8 cellular contexts compared by ENCODE assay signal in the genomic region with DNA sequence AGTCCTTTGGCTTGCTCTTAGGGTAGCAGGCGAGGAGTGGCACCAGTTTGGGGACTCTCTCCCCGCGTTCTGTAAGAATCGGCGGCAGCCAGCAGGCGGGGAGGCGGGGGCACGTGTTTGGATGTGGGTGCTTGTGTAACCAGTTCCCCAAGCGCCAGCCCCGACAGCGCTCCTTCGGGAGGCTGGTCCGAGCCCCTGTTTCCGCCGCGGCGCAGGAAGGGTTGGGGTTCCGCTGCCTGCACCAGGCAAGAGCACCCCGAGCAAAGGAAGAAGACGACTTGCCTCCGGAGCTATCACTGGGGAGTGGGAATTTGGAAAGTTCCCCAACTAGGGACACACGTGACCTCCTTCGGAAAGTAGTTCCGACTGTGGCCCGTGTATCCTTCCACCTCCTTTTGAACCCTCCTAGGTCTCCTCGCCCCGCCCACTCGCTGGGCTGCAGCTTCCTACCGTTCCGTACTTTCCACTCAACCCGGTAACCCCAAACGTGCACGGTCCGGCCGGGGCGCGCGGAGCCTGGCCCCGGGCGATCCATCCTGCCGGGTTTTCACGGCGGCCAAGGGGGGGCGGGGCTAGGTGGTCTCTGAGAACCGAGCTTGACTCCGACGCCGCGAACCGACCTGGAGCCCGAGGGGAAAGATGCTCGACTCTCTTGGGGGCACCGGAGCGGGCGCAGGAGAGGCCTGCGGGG. TPM values are rescaled to one million over a fixed set of nuclear protein-coding genes. Genes with fewer than 3 reads are reported as not detected.
DNase-seq lines count a peak whose midpoint lies in the region; ATAC-seq and TF ChIP-seq lines count a peak whose summit lies in the region.

No MANE protein-coding gene starts in this region.

- peaks cover 34% of the 10 kb centered on the region for H3K79me2 ChIP-seq in OCI-LY1 (ENCODE audit: insufficient read depth, low read length)

- H3K4me2 ChIP-seq in OCI-LY1 (ENCODE audit: low read length), result peak overlapping the region; percentile 92

- DNase-seq in CD1c-positive myeloid dendritic cell (ENCODE audit: extremely low spot score) (peak; percentile 97), activated T-cell treated with anti-CD3 and anti-CD28 coated beads for 48 hours (ENCODE audit: low read depth) (peak; percentile 89), epithelial cell of prostate (ENCODE audit: low read depth, low spot score) (peak; percentile 84)
- peak; percentile 84 to 86 for DNase-seq in stimulated activated CD8-positive, alpha-beta memory T cell treated with anti-CD3 and anti-CD28 coated beads, Interleukin-2, amount 100 ng/mL, for 1 hour (ENCODE audit: low read depth in 2 of 2)

- ATAC-seq in HG03432 (IDR thresholded peaks at IDR 0.05; ENCODE audit: unreplicated experiment), result peak; percentile 59

- H3K4me1 ChIP-seq in OCI-LY1 (ENCODE audit: insufficient read depth, low read length, severe bottlenecking) (peaks cover 20% of the 10 kb centered on the region), mononuclear cell (ENCODE audit: insufficient read depth, low read length) (peaks cover 19% of the 10 kb centered on the region)

- peaks cover 22% of the 10 kb centered on the region; the same call in 1 of the 2 replicates for H3K36me3 ChIP-seq in OCI-LY1 (ENCODE audit: insufficient read depth, low read length)

- peak; percentile 95 for TF ChIP-seq POLR2A in GM19099 (IDR thresholded peaks at IDR 0.05; ENCODE audit: extremely low read depth, insufficient read length, low read depth)

- peak overlapping the region; percentile 98 for H3K27ac ChIP-seq in OCI-LY1 (ENCODE audit: low read depth, low read length, poor library complexity, severe bottlenecking)
- H3K27ac ChIP-seq in epithelial cell of prostate, result peak overlapping the region; percentile 96

- no peaks in the 10 kb centered on the region for H3K9me3 ChIP-seq in OCI-LY1 (ENCODE audit: low read length)
- H3K9me3 ChIP-seq in mononuclear cell (ENCODE audit: low read depth, low read length), result no peaks in the 10 kb centered on the region

- TF ChIP-seq CTCF in OCI-LY1 (IDR thresholded peaks at IDR 0.05; ENCODE audit: low read length), result no peak

- no peaks in the 10 kb centered on the region for H3K27me3 ChIP-seq in OCI-LY1 (ENCODE audit: insufficient read depth, low read length)
- no peaks in the 10 kb centered on the region for H3K27me3 ChIP-seq in mononuclear cell (ENCODE audit: insufficient read depth, low read length)

- H3F3A ChIP-seq in OCI-LY1 (ENCODE audit: insufficient read depth, low read length), result no peaks in the 10 kb centered on the region

- H3K4me3 ChIP-seq in OCI-LY1 (ENCODE audit: low read depth, low read length, poor library complexity, severe bottlenecking), result peak overlapping the region; percentile 99
- H3K4me3 ChIP-seq in mononuclear cell (ENCODE audit: low read length), result peak overlapping the region; percentile 86

- H4K20me1 ChIP-seq in OCI-LY1 (ENCODE audit: insufficient read depth, low read length), result no peaks in the 10 kb centered on the region

- H2AFZ ChIP-seq in OCI-LY1 (ENCODE audit: low read length), result no peak overlapping the region

- H3K9ac ChIP-seq in OCI-LY1 (ENCODE audit: low read length), result peak overlapping the region; percentile 100

- H3K9me2 ChIP-seq in OCI-LY1 (ENCODE audit: low read depth, low read length), result no peaks in the 10 kb centered on the region

RNA-seq across cellular contexts. Expression of gene KLLN, which starts 1.2 kb away (rescaled TPM):
- 0.84 TPM for total RNA-seq in mononuclear cell

RNA-seq across cellular contexts. Expression of gene PTEN, which starts 1.3 kb away (rescaled TPM):
- total RNA-seq in mononuclear cell, result 171 TPM

RNA-seq across cellular contexts. Expression of gene ATAD1, which starts 44.1 kb away (rescaled TPM):
- total RNA-seq in mononuclear cell, result 63.8 TPM

Comparison
In these comparisons a context has a peak if more than half of its experiments do, and no peak if none do; other contexts are left out.
1. Peak in every context shown above with its lines: DNase-seq, ATAC-seq, H3K4me3 ChIP-seq and H3K27ac ChIP-seq.